ENCODE assay signal across 1 cellular context in the genomic region with DNA sequence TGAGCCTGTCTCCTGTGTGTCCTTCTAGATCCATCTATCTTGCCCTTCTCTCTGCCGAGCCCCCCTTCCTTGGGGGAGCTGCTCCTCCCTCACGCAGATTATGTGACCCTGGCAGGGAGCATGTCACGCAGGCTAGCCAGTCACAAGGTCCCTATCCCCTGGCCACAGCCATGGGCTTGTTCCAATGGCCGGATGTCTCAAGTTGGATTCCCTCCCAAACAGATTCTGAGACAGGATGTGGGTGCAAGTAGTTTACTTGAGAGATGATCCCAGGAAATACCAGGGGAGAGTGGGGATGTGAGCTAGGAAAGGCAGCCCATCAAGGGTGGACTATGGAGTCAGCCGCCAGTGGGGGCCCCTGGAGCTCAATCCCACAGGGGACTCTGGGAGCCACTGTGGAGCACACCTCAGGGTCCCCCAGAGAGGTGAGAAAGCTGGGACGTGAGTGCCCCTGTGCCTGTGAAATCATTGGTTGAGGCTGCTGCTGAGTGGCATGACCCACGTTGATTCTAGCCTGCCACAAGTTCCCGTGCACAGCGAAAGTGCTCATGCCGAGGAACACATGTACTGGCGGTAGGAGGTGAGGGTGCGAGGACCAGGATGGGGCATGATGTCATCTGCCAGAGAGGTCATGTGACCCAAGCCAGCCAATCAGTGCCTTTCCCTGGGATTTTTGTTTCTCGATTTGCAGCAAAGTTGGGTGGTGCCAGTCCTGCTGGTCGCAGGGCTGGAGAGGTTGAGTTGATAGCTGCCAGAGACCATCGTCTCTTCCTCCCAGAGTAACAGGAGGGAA.
TF ChIP-seq lines count a peak whose summit lies in the region.

No MANE protein-coding gene starts in this region.

TF ChIP-seq in IMR-90, 13 proteins besides CTCF, POLR2A, EP300 and RAD21:
- TF ChIP-seq RFX5 (IDR thresholded peaks at IDR 0.05; ENCODE audit: low read depth, low read length) (no peak), CEBPB (IDR thresholded peaks at IDR 0.05; ENCODE audit: low read depth, low read length) (no peak), FOS (IDR thresholded peaks at IDR 0.05; ENCODE audit: low read depth, low read length) (no peak), MAZ (IDR thresholded peaks at IDR 0.05; ENCODE audit: borderline replicate concordance, low read depth, low read length) (no peak)
- TF ChIP-seq, protein P1, sequence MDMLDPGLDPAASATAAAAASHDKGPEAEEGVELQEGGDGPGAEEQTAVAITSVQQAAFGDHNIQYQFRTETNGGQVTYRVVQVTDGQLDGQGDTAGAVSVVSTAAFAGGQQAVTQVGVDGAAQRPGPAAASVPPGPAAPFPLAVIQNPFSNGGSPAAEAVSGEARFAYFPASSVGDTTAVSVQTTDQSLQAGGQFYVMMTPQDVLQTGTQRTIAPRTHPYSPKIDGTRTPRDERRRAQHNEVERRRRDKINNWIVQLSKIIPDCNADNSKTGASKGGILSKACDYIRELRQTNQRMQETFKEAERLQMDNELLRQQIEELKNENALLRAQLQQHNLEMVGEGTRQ (IDR thresholded peaks at IDR 0.05; ENCODE audit: low read depth, low read length) = peak; percentile 72
TF ChIP-seq in IMR-90: peak in this region for 1.
